16 cellular contexts compared by ENCODE assay signal in genomic region chr9:8579661-8580060, GRCh38.
"Had no signal": no experiment of that assay in that cellular context is flagged by ENCODE, and none has a peak within 500 bp of the region (broad histone marks: within the 10 kb centered on the region; RNA-seq: fewer than 3 reads in every experiment).

No MANE protein-coding gene starts in this region.

- H3K4me3 Mint-ChIP-seq: activated B cell treated with CpG ODN at 0.5 μM for 24 hours; activated CD8-positive, alpha-beta T cell treated with anti-CD3 and anti-CD28 coated beads for 36 hours; activated naive CD8-positive, alpha-beta T cell treated with anti-CD3 and anti-CD28 coated beads for 36 hours; neural progenitor cell had no signal

- H3K4me3 ChIP-seq: dorsolateral prefrontal cortex, esophagus muscularis mucosa, lung, neural progenitor cell, spleen, stomach, testis, upper lobe of right lung had no signal

- H3K27me3 ChIP-seq: dorsolateral prefrontal cortex, esophagus muscularis mucosa, neural progenitor cell, stomach, testis, upper lobe of right lung had no signal

- ATAC-seq: activated CD8-positive, alpha-beta T cell treated with anti-CD3 and anti-CD28 coated beads for 36 hours; sciatic nerve; upper lobe of right lung had no signal

- FAIRE-seq: TTC549 had no signal

- H3K27ac Mint-ChIP-seq: activated B cell treated with CpG ODN at 0.5 μM for 24 hours; activated CD8-positive, alpha-beta T cell treated with anti-CD3 and anti-CD28 coated beads for 36 hours; activated naive CD8-positive, alpha-beta T cell treated with anti-CD3 and anti-CD28 coated beads for 36 hours; neural progenitor cell had no signal

- H3K36me3 ChIP-seq: esophagus muscularis mucosa, spleen, stomach, upper lobe of right lung had no signal

- H3K9me3 ChIP-seq: esophagus muscularis mucosa, spleen, stomach, testis, upper lobe of right lung had no signal

- H3K4me1 ChIP-seq: esophagus muscularis mucosa, neural progenitor cell, spleen, stomach, testis, upper lobe of right lung had no signal

- H3K9me3 Mint-ChIP-seq: activated B cell treated with CpG ODN at 0.5 μM for 24 hours; activated CD8-positive, alpha-beta T cell treated with anti-CD3 and anti-CD28 coated beads for 36 hours; activated naive CD8-positive, alpha-beta T cell treated with anti-CD3 and anti-CD28 coated beads for 36 hours had no signal

- H3K36me3 Mint-ChIP-seq: activated naive CD8-positive, alpha-beta T cell treated with anti-CD3 and anti-CD28 coated beads for 36 hours had no signal

- H3K27ac ChIP-seq: esophagus muscularis mucosa, neural progenitor cell, spleen, stomach, testis, upper lobe of right lung had no signal

- DNase-seq: activated B cell treated with CpG ODN at 0.5 μM for 24 hours; activated CD4-positive, alpha-beta T cell treated with anti-CD3 and anti-CD28 coated beads for 48 hours; activated CD8-positive, alpha-beta T cell treated with anti-CD3 and anti-CD28 coated beads for 36 hours; activated naive CD8-positive, alpha-beta T cell treated with anti-CD3 and anti-CD28 coated beads for 36 hours; dorsolateral prefrontal cortex; midbrain; spleen; stomach; T-helper 2 cell; testis; upper lobe of right lung had no signal

- H3K27me3 Mint-ChIP-seq: activated B cell treated with CpG ODN at 0.5 μM for 24 hours; activated naive CD8-positive, alpha-beta T cell treated with anti-CD3 and anti-CD28 coated beads for 36 hours had no signal

- H3K4me1 Mint-ChIP-seq: activated B cell treated with CpG ODN at 0.5 μM for 24 hours; activated naive CD8-positive, alpha-beta T cell treated with anti-CD3 and anti-CD28 coated beads for 36 hours had no signal
